In genomic region chr13:41291246-41291645, GRCh38 we compare ENCODE assay signal across 7 cellular contexts.
"Had no signal": no experiment of that assay in that cellular context is flagged by ENCODE, and none has a peak within 500 bp of the region (broad histone marks: within the 10 kb centered on the region; RNA-seq: fewer than 3 reads in every experiment).

No MANE protein-coding gene starts in this region.

- DNase-seq: H9, HCEC 1CT, IMR-90 had no signal

- H3K27ac ChIP-seq: HL-60 had no signal

- H3K27ac Mint-ChIP-seq: GM23338 had no signal

- H3K4me2 ChIP-seq: GM23338 had no signal

- H3K4me3 ChIP-seq: GM23338 had no signal

- H3K4me3 Mint-ChIP-seq: GM23338, H9 had no signal

- H2AFZ ChIP-seq: GM23338 had no signal

- FAIRE-seq: H1, H54 had no signal

- ATAC-seq: GM23338 had no signal
